14 cellular contexts compared by ENCODE assay signal in the genomic region with DNA sequence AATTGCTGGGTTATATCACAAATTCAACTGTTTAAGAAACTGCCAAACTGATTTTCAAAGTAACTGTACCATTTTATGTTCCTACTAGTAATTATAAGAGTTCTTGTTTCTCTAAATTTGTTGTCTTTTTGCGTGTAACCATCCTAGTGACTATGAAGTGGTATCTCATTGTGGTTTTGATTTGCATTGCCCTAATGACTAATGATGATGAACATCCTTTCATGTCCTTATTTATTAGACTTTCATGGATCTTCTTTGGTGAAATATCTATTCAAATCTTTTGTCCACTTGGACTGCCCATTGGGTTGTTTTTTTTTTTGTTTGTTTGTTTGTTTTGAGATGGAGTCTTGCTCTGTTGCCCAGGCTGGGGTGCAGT. TPM values are rescaled to one million over a fixed set of nuclear protein-coding genes. Genes with fewer than 3 reads are reported as not detected.
DNase-seq lines count a peak whose midpoint lies in the region; ATAC-seq and TF ChIP-seq lines count a peak whose summit lies in the region.
"Had no signal": no experiment of that assay in that cellular context is flagged by ENCODE, and none has a peak within 500 bp of the region (broad histone marks: within the 10 kb centered on the region; RNA-seq: fewer than 3 reads in every experiment).

No MANE protein-coding gene starts in this region.

- CTCF ChIA-PET in CD4-positive, alpha-beta T cell (lab: Charles Lee), result no interaction called here

- 38 to 55% methylated on average over 1 of the region's 1 CpG for WGBS in tibial nerve, 2 donors

- peaks cover 89% of the 10 kb centered on the region for H3K4me1 Mint-ChIP-seq in CD4-positive, alpha-beta T cell (ENCODE audit: low read depth)
- peaks cover 72% of the 10 kb centered on the region for H3K4me1 Mint-ChIP-seq in activated naive CD8-positive, alpha-beta T cell treated with anti-CD3 and anti-CD28 coated beads for 36 hours

- no peak for ATAC-seq in CD4-positive, alpha-beta T cell (ENCODE audit: poor library complexity)
- ATAC-seq in HG03342 (IDR thresholded peaks at IDR 0.05; ENCODE audit: unreplicated experiment), result no peak

- peaks cover 18% of the 10 kb centered on the region for H3K36me3 Mint-ChIP-seq in CD4-positive, alpha-beta T cell (ENCODE audit: low read depth)
- H3K36me3 Mint-ChIP-seq in activated naive CD8-positive, alpha-beta T cell treated with anti-CD3 and anti-CD28 coated beads for 36 hours, result peaks cover 35% of the 10 kb centered on the region

- no peaks in the 10 kb centered on the region for H3K27me3 ChIP-seq in CD4-positive, alpha-beta T cell (ENCODE audit: control insufficient read depth, insufficient read depth, low read length)
- H3K27me3 ChIP-seq in tibial nerve, result no peaks in the 10 kb centered on the region
- H3K27me3 ChIP-seq: suprapubic skin had no signal

- peaks cover 0 to 45% (median 5%) of the 10 kb centered on the region in 4 donors for H3K4me1 ChIP-seq in tibial nerve

- TF ChIP-seq POLR2A in tibial nerve (IDR thresholded peaks at IDR 0.05), result no peak

- DNase-seq in CD4-positive, alpha-beta T cell, result no peak
- DNase-seq in HT1080 (ENCODE audit: low read depth), result peak; percentile 47
- no peak for DNase-seq in activated naive CD8-positive, alpha-beta T cell treated with anti-CD3 and anti-CD28 coated beads for 36 hours
- DNase-seq in myocyte (ENCODE audit: low read depth), result peak; percentile 30
- no peak for DNase-seq in SK-N-DZ (ENCODE audit: low spot score)
- DNase-seq in tibial nerve (ENCODE audit: low spot score in 2 of 2), result no peak
- no peak for DNase-seq in epidermal melanocyte (ENCODE audit: insufficient read length, low spot score)
- DNase-seq: anterior cingulate cortex, endodermal cell, GOT3, NCI-H187 treated with DMSO at 0.1 percent for 48 hours, NCI-H82 had no signal

- TF ChIP-seq CTCF in CD4-positive, alpha-beta T cell (IDR thresholded peaks at IDR 0.05), result no peak
- TF ChIP-seq CTCF in tibial nerve (IDR thresholded peaks at IDR 0.05), result no peak

- H3K27ac ChIP-seq in CD4-positive, alpha-beta T cell (ENCODE audit: low read depth, low read length), result no peak overlapping the region
- peak overlapping the region in 1 of 4 donors; percentile 32 for H3K27ac ChIP-seq in tibial nerve
- H3K27ac ChIP-seq: suprapubic skin had no signal

- POLR2A ChIA-PET in CD4-positive, alpha-beta T cell (lab: Charles Lee), result no interaction called here

- no peak for TF ChIP-seq EP300 in tibial nerve (IDR thresholded peaks at IDR 0.05)

- H3K4me3 Mint-ChIP-seq in CD4-positive, alpha-beta T cell, result peak overlapping the region; percentile 62
- peak overlapping the region; percentile 19 for H3K4me3 Mint-ChIP-seq in activated naive CD8-positive, alpha-beta T cell treated with anti-CD3 and anti-CD28 coated beads for 36 hours
- H3K4me3 Mint-ChIP-seq: endodermal cell had no signal

- H3K9me3 ChIP-seq in CD4-positive, alpha-beta T cell (ENCODE audit: control insufficient read depth, low read length), result no peaks in the 10 kb centered on the region
- no peaks in the 10 kb centered on the region for H3K9me3 ChIP-seq in tibial nerve
- H3K9me3 ChIP-seq: suprapubic skin had no signal

- no peaks in the 10 kb centered on the region for H3K36me3 ChIP-seq in tibial nerve
- H3K36me3 ChIP-seq: suprapubic skin had no signal

- no peaks in the 10 kb centered on the region for H3K27me3 Mint-ChIP-seq in CD4-positive, alpha-beta T cell
- no peaks in the 10 kb centered on the region for H3K27me3 Mint-ChIP-seq in activated naive CD8-positive, alpha-beta T cell treated with anti-CD3 and anti-CD28 coated beads for 36 hours

- peak overlapping the region; percentile 99 for H3K27ac Mint-ChIP-seq in CD4-positive, alpha-beta T cell
- H3K27ac Mint-ChIP-seq in activated naive CD8-positive, alpha-beta T cell treated with anti-CD3 and anti-CD28 coated beads for 36 hours, result peak overlapping the region; percentile 72
- H3K27ac Mint-ChIP-seq: endodermal cell had no signal

- H3K4me3 ChIP-seq in tibial nerve, result no peak overlapping the region
- H3K4me3 ChIP-seq: suprapubic skin had no signal

- no peaks in the 10 kb centered on the region for H3K9me3 Mint-ChIP-seq in CD4-positive, alpha-beta T cell
- no peaks in the 10 kb centered on the region for H3K9me3 Mint-ChIP-seq in activated naive CD8-positive, alpha-beta T cell treated with anti-CD3 and anti-CD28 coated beads for 36 hours
- H3K9me3 Mint-ChIP-seq: endodermal cell had no signal

- intact Hi-C loops in CD4-positive, alpha-beta T cell (cut with DNase I, micrococcal nuclease), result loop anchor here in 1 of 2 experiments (1.0 to 5.0 kb wide), 2 partner anchors 33 to 167 kb away; no protein-coding TSS in a partner anchor

RNA-seq across cellular contexts. Expression of a gene that starts 3.6 kb away (rescaled TPM):
- total RNA-seq in CD4-positive, alpha-beta T cell, result 10 to 100 TPM; 28.3 to 30.3 TPM
- total RNA-seq in HT1080 (2014; rRNA removed; shearing (Covaris generic)), result 28.5 and 35.6 TPM in 2 replicates
- 43.6 and 49.9 TPM in 2 replicates for polyA plus RNA-seq in HT1080 (2015; cell fraction: cytosol; rRNA removed)
- 69.9 and 71.9 TPM in 2 replicates for polyA plus RNA-seq in HT1080 (2015; cell fraction: nucleus; rRNA removed)
- 10 to 100 TPM; 57.3 to 59.9 TPM for total RNA-seq in activated naive CD8-positive, alpha-beta T cell treated with anti-CD3 and anti-CD28 coated beads for 36 hours
- 49.8 and 57.5 TPM in 2 replicates for total RNA-seq in myocyte
- 36.7 TPM for polyA plus RNA-seq in myocyte (2012)
- 26.3 and 27.4 TPM in 2 replicates for polyA plus RNA-seq in SK-N-DZ (2014; cell fraction: cytosol; rRNA removed)
- polyA plus RNA-seq in SK-N-DZ (2014; cell fraction: nucleus; rRNA removed), result 23.0 and 24.8 TPM in 2 replicates
- total RNA-seq in tibial nerve, result 10 to 100 TPM; 23.9 to 35.8 (median 29.9) TPM

RNA-seq across cellular contexts. Expression of a gene that starts 30.5 kb away (rescaled TPM):
- total RNA-seq in CD4-positive, alpha-beta T cell, result 10 to 100 TPM; 26.9 to 27.2 TPM
- total RNA-seq in HT1080 (2014; rRNA removed; shearing (Covaris generic)), result 0.03 TPM in 1 of 2 replicates, not detected in the other
- 0.16 and 0.26 TPM in 2 replicates for polyA plus RNA-seq in HT1080 (2015; cell fraction: cytosol; rRNA removed)
- 0.07 and 0.44 TPM in 2 replicates for polyA plus RNA-seq in HT1080 (2015; cell fraction: nucleus; rRNA removed)
- total RNA-seq in activated naive CD8-positive, alpha-beta T cell treated with anti-CD3 and anti-CD28 coated beads for 36 hours, result 10 to 100 TPM; 46.2 to 48.0 TPM
- total RNA-seq in myocyte (2.3 and 3.8 TPM in 2 replicates), tibial nerve (10 to 100 TPM; 29.9 to 36.3 (median 34.3) TPM)
- 14.2 TPM for polyA plus RNA-seq in myocyte (2012)
- 1.4 and 2.0 TPM in 2 replicates for polyA plus RNA-seq in SK-N-DZ (2014; cell fraction: cytosol; rRNA removed)
- polyA plus RNA-seq in SK-N-DZ (2014; cell fraction: nucleus; rRNA removed), result 4.3 and 18.1 TPM in 2 replicates

RNA-seq across cellular contexts. Expression of a gene that starts 32.0 kb away (rescaled TPM):
- 10 to 100 TPM; 56.4 to 58.9 TPM for total RNA-seq in CD4-positive, alpha-beta T cell
- 9.2 and 14.2 TPM in 2 replicates for total RNA-seq in HT1080 (2014; rRNA removed; shearing (Covaris generic))
- 23.8 and 29.5 TPM in 2 replicates for polyA plus RNA-seq in HT1080 (2015; cell fraction: cytosol; rRNA removed)
- 56.6 and 57.3 TPM in 2 replicates for polyA plus RNA-seq in HT1080 (2015; cell fraction: nucleus; rRNA removed)
- total RNA-seq in activated naive CD8-positive, alpha-beta T cell treated with anti-CD3 and anti-CD28 coated beads for 36 hours, result 10 to 100 TPM; 69.0 to 70.2 TPM
- total RNA-seq in myocyte, result 15.8 and 18.6 TPM in 2 replicates
- polyA plus RNA-seq in myocyte (2012), result 53.7 TPM
- polyA plus RNA-seq in SK-N-DZ (2014; cell fraction: cytosol; rRNA removed), result 3.4 and 4.2 TPM in 2 replicates
- polyA plus RNA-seq in SK-N-DZ (2014; cell fraction: nucleus; rRNA removed), result 31.9 and 51.1 TPM in 2 replicates
- total RNA-seq in tibial nerve, result 10 to 100 TPM; 63.9 to 83.3 (median 80.5) TPM

Comparison
In these comparisons a context has a peak if more than half of its experiments do, and no peak if none do; other contexts are left out.
1. DNase-seq: peak in HT1080 (single experiment) and myocyte (single experiment); none in CD4-positive, alpha-beta T cell (0 of 10), activated naive CD8-positive, alpha-beta T cell treated with anti-CD3 and anti-CD28 coated beads for 36 hours (single experiment), SK-N-DZ (single experiment), tibial nerve (0 of 2) and epidermal melanocyte (single experiment).